ENCODE assay signal across 1 cellular context in genomic region chr10:72273410-72274212, GRCh38.
TF ChIP-seq lines count a peak whose summit lies in the region.

A gene with protein sequence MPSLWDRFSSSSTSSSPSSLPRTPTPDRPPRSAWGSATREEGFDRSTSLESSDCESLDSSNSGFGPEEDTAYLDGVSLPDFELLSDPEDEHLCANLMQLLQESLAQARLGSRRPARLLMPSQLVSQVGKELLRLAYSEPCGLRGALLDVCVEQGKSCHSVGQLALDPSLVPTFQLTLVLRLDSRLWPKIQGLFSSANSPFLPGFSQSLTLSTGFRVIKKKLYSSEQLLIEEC (plus strand): TSS chr10:72273924. CDS start chr10:72274217, 293 bp downstream.

TF ChIP-seq in HepG2, 621 proteins besides CTCF, POLR2A, EP300 and RAD21 (continued from another document and continues in another):
- peak; percentile 65; the same call in 1 of the 2 replicates for TF ChIP-seq ZNF777 (CRISPR knock-in tag; IDR thresholded peaks at IDR 0.05)
- TF ChIP-seq CREBL2 (CRISPR knock-in tag; IDR thresholded peaks at IDR 0.05; ENCODE audit: borderline replicate concordance), result 0 out of 2 replicates have a peak, but pooled peaks have one; percentile 33
- peak; percentile 83; the same call in 1 of the 2 replicates for TF ChIP-seq BCL3 (CRISPR knock-in tag; IDR thresholded peaks at IDR 0.05)
- TF ChIP-seq ARID5B (CRISPR knock-in tag; IDR thresholded peaks at IDR 0.05), result peak; percentile 7; the same call in 1 of the 2 replicates
- peak; percentile 64; the same call in 1 of the 2 replicates for TF ChIP-seq ZNF639 (CRISPR knock-in tag; conservative IDR thresholded peaks at IDR 0.05)
- TF ChIP-seq ZNF44 (CRISPR knock-in tag; IDR thresholded peaks at IDR 0.05), result no peak
- TF ChIP-seq NR2F2 (IDR thresholded peaks at IDR 0.05; ENCODE audit: borderline replicate concordance, low read depth), result peak; percentile 25; the same call in 1 of the 2 replicates
- TF ChIP-seq MIXL1 (CRISPR knock-in tag; IDR thresholded peaks at IDR 0.05), result peak; percentile 60
- peak; percentile 20; the same call in 1 of the 2 replicates for TF ChIP-seq THYN1 (CRISPR knock-in tag; IDR thresholded peaks at IDR 0.05; ENCODE audit: borderline replicate concordance, low read depth)
- TF ChIP-seq NR2F1 (CRISPR knock-in tag; IDR thresholded peaks at IDR 0.05), result no peak
- TF ChIP-seq SALL2 (CRISPR knock-in tag; IDR thresholded peaks at IDR 0.05), result peak; percentile 97
- 0 out of 2 replicates have a peak, but pooled peaks have one; percentile 81 for TF ChIP-seq IRX3 (CRISPR knock-in tag; IDR thresholded peaks at IDR 0.05; ENCODE audit: borderline replicate concordance, low read depth)
- TF ChIP-seq, protein P1, sequence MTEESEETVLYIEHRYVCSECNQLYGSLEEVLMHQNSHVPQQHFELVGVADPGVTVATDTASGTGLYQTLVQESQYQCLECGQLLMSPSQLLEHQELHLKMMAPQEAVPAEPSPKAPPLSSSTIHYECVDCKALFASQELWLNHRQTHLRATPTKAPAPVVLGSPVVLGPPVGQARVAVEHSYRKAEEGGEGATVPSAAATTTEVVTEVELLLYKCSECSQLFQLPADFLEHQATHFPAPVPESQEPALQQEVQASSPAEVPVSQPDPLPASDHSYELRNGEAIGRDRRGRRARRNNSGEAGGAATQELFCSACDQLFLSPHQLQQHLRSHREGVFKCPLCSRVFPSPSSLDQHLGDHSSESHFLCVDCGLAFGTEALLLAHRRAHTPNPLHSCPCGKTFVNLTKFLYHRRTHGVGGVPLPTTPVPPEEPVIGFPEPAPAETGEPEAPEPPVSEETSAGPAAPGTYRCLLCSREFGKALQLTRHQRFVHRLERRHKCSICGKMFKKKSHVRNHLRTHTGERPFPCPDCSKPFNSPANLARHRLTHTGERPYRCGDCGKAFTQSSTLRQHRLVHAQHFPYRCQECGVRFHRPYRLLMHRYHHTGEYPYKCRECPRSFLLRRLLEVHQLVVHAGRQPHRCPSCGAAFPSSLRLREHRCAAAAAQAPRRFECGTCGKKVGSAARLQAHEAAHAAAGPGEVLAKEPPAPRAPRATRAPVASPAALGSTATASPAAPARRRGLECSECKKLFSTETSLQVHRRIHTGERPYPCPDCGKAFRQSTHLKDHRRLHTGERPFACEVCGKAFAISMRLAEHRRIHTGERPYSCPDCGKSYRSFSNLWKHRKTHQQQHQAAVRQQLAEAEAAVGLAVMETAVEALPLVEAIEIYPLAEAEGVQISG (CRISPR knock-in tag; IDR thresholded peaks at IDR 0.05), result peak; percentile 82
- peak; percentile 72 for TF ChIP-seq SOX13 (IDR thresholded peaks at IDR 0.05)
- peak in 1 of 2 experiments; percentile 66; a peak in 2 of 4 replicates for TF ChIP-seq SOX13 (CRISPR knock-in tag; conservative IDR thresholded peaks at IDR 0.05 in 1 of 2, IDR thresholded peaks at IDR 0.05 in 1 of 2)
- TF ChIP-seq TGIF2 (CRISPR knock-in tag; IDR thresholded peaks at IDR 0.05), result peak; percentile 78; the same call in 1 of the 2 replicates
- no peak for TF ChIP-seq MATR3 (CRISPR knock-in tag; IDR thresholded peaks at IDR 0.05)
- peak; percentile 25; the same call in 1 of the 2 replicates for TF ChIP-seq HNF4A (CRISPR knock-in tag; IDR thresholded peaks at IDR 0.05)
- TF ChIP-seq, protein P2, sequence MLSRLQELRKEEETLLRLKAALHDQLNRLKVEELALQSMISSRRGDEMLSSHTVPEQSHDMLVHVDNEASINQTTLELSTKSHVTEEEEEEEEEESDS (CRISPR knock-in tag; IDR thresholded peaks at IDR 0.05; ENCODE audit: borderline replicate concordance), result no peak
- no peak for TF ChIP-seq ASH2L (IDR thresholded peaks at IDR 0.05; ENCODE audit: insufficient read length, low read depth, low read length)
- no peak; the same call in 1 of the 2 replicates for TF ChIP-seq ZNF34 (CRISPR knock-in tag; IDR thresholded peaks at IDR 0.05; ENCODE audit: borderline replicate concordance)
- peak; percentile 97; the same call in 1 of the 2 replicates for TF ChIP-seq ZNF232 (CRISPR knock-in tag; IDR thresholded peaks at IDR 0.05; ENCODE audit: borderline replicate concordance)
- TF ChIP-seq RAD51 (IDR thresholded peaks at IDR 0.05; ENCODE audit: borderline replicate concordance), result no peak
- peak; percentile 71 for TF ChIP-seq BHLHE40 (IDR thresholded peaks at IDR 0.05; ENCODE audit: low read length)
- 0 out of 2 replicates have a peak, but pooled peaks have one; percentile 34 for TF ChIP-seq ARID2 (CRISPR knock-in tag; IDR thresholded peaks at IDR 0.05; ENCODE audit: borderline replicate concordance)
- TF ChIP-seq, protein P3, sequence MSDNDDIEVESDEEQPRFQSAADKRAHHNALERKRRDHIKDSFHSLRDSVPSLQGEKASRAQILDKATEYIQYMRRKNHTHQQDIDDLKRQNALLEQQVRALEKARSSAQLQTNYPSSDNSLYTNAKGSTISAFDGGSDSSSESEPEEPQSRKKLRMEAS (IDR thresholded peaks at IDR 0.05), result peak; percentile 70
- TF ChIP-seq, protein P4, sequence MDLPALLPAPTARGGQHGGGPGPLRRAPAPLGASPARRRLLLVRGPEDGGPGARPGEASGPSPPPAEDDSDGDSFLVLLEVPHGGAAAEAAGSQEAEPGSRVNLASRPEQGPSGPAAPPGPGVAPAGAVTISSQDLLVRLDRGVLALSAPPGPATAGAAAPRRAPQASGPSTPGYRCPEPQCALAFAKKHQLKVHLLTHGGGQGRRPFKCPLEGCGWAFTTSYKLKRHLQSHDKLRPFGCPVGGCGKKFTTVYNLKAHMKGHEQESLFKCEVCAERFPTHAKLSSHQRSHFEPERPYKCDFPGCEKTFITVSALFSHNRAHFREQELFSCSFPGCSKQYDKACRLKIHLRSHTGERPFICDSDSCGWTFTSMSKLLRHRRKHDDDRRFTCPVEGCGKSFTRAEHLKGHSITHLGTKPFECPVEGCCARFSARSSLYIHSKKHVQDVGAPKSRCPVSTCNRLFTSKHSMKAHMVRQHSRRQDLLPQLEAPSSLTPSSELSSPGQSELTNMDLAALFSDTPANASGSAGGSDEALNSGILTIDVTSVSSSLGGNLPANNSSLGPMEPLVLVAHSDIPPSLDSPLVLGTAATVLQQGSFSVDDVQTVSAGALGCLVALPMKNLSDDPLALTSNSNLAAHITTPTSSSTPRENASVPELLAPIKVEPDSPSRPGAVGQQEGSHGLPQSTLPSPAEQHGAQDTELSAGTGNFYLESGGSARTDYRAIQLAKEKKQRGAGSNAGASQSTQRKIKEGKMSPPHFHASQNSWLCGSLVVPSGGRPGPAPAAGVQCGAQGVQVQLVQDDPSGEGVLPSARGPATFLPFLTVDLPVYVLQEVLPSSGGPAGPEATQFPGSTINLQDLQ (CRISPR knock-in tag; IDR thresholded peaks at IDR 0.05), result peak; percentile 89; the same call in 1 of the 2 replicates
- peak; percentile 97 for TF ChIP-seq KLF12 (CRISPR knock-in tag; IDR thresholded peaks at IDR 0.05; ENCODE audit: borderline replicate concordance)
- TF ChIP-seq SP5 (CRISPR knock-in tag; IDR thresholded peaks at IDR 0.05; ENCODE audit: borderline replicate concordance, low read depth), result peak; percentile 81
- TF ChIP-seq SYNCRIP (IDR thresholded peaks at IDR 0.05; ENCODE audit: insufficient read depth, low read depth, low read length), result no peak
- peak; percentile 70; the same call in 1 of the 2 replicates for TF ChIP-seq ZNF230 (CRISPR knock-in tag; IDR thresholded peaks at IDR 0.05)
- TF ChIP-seq ZMYM2 (CRISPR knock-in tag; IDR thresholded peaks at IDR 0.05), result 0 out of 2 replicates have a peak, but pooled peaks have one; percentile 33
- no peak for TF ChIP-seq ZNF282 (IDR thresholded peaks at IDR 0.05; ENCODE audit: partially characterized antibody)
- TF ChIP-seq MXI1 (IDR thresholded peaks at IDR 0.05; ENCODE audit: borderline replicate concordance, low read depth, low read length), result peak; percentile 75; the same call in 2 of the 3 replicates
- TF ChIP-seq SNAPC2 (CRISPR knock-in tag; IDR thresholded peaks at IDR 0.05), result peak; percentile 78; the same call in 1 of the 2 replicates
- no peak for TF ChIP-seq FOXP1 (IDR thresholded peaks at IDR 0.05)
- no peak for TF ChIP-seq FOXP1 (CRISPR knock-in tag; IDR thresholded peaks at IDR 0.05)
- peak; percentile 57; the same call in 1 of the 2 replicates for TF ChIP-seq ZNF629 (CRISPR knock-in tag; conservative IDR thresholded peaks at IDR 0.05)
- peak; percentile 84 for TF ChIP-seq ZFY (CRISPR knock-in tag; IDR thresholded peaks at IDR 0.05)
- peak; percentile 63 for TF ChIP-seq ZBTB7B (CRISPR knock-in tag; IDR thresholded peaks at IDR 0.05)
- TF ChIP-seq ZNF30 (CRISPR knock-in tag; IDR thresholded peaks at IDR 0.05), result no peak
- TF ChIP-seq CBFB (CRISPR knock-in tag; IDR thresholded peaks at IDR 0.05), result peak; percentile 90; the same call in 1 of the 2 replicates
- TF ChIP-seq MIER2 (CRISPR knock-in tag; IDR thresholded peaks at IDR 0.05), result 0 out of 2 replicates have a peak, but pooled peaks have one; percentile 9
- peak; percentile 95 for TF ChIP-seq YEATS4 (CRISPR knock-in tag; IDR thresholded peaks at IDR 0.05; ENCODE audit: borderline replicate concordance)
- TF ChIP-seq CAMTA2 (CRISPR knock-in tag; IDR thresholded peaks at IDR 0.05; ENCODE audit: borderline replicate concordance), result peak; percentile 20; the same call in 1 of the 2 replicates
- peak; percentile 91 for TF ChIP-seq ZFP37 (CRISPR knock-in tag; IDR thresholded peaks at IDR 0.05; ENCODE audit: borderline replicate concordance)
- 0 out of 2 replicates have a peak, but pooled peaks have one; percentile 44 for TF ChIP-seq LRRFIP1 (CRISPR knock-in tag; conservative IDR thresholded peaks at IDR 0.05)
- 0 out of 2 replicates have a peak, but pooled peaks have one; percentile 40 for TF ChIP-seq GTF3A (CRISPR knock-in tag; conservative IDR thresholded peaks at IDR 0.05)
- TF ChIP-seq KDM5A (IDR thresholded peaks at IDR 0.05; ENCODE audit: borderline replicate concordance, low read length), result no peak; the same call in 1 of the 2 replicates
- TF ChIP-seq NR2C2 (CRISPR knock-in tag; IDR thresholded peaks at IDR 0.05; ENCODE audit: borderline replicate concordance), result 0 out of 2 replicates have a peak, but pooled peaks have one; percentile 16
